In genomic region chr22:42945736-42946135, GRCh38 we compare ENCODE assay signal across 14 cellular contexts.
DNase-seq lines count a peak whose midpoint lies in the region; ATAC-seq and TF ChIP-seq lines count a peak whose summit lies in the region.
"Had no signal": no experiment of that assay in that cellular context is flagged by ENCODE, and none has a peak within 500 bp of the region (broad histone marks: within the 10 kb centered on the region; RNA-seq: fewer than 3 reads in every experiment).

No MANE protein-coding gene starts in this region.

- no peak overlapping the region for H2AFZ ChIP-seq in mammary epithelial cell (ENCODE audit: low read depth, low read length)

- no peak for DNase-seq in HFFc6
- DNase-seq in mammary epithelial cell, result peak; percentile 39
- DNase-seq in mesothelial cell of epicardium (ENCODE audit: low spot score in 2 of 2, unreplicated experiment in 2 of 2), result no peak
- no peak for DNase-seq in BE2C
- no peak for DNase-seq in ACHN
- no peak for DNase-seq in activated CD4-positive, alpha-beta T cell treated with anti-CD3 and anti-CD28 coated beads for 36 hours
- DNase-seq: activated naive CD4-positive, alpha-beta T cell; AML-193; naive thymus-derived CD8-positive, alpha-beta T cell; NCI-H1930; stimulated activated CD4-positive, alpha-beta T cell treated with anti-CD3 and anti-CD28 coated beads, Interleukin-2, amount 100 ng/mL, for 48 hours; substantia nigra had no signal

- no peak overlapping the region for H3K4me2 ChIP-seq in mammary epithelial cell (ENCODE audit: insufficient read depth, low read depth, low read length)

- no peaks in the 10 kb centered on the region for H4K20me1 ChIP-seq in mammary epithelial cell (ENCODE audit: insufficient read depth, low read length)

- in situ Hi-C loops in mammary epithelial cell (cut with MboI; ENCODE audit: low sequenced_read_pairs in 2 of 2), result no loop called here
- in situ Hi-C loops in ACHN (cut with HindIII; ENCODE audit: low pct_ligation_motif_present, low pct_unique_long_range_greater_than_20kb, low sequenced_read_pairs), result no loop called here

- POLR2A ChIA-PET in activated CD4-positive, alpha-beta T cell treated with anti-CD3 and anti-CD28 coated beads for 36 hours (lab: Charles Lee), result no interaction called here

- no peak overlapping the region for H3K4me3 ChIP-seq in mammary epithelial cell (replicated peaks in 1 of 3; ENCODE audit: insufficient read depth in 1 of 3, low read depth in 2 of 3, low read length in 3 of 3)
- H3K4me3 ChIP-seq in BE2C (ENCODE audit: low read depth, low read length), result no peak overlapping the region

- H3K27me3 ChIP-seq in mammary epithelial cell (ENCODE audit: insufficient read depth, low read length), result no peaks in the 10 kb centered on the region
- H3K27me3 ChIP-seq in BE2C, result no peaks in the 10 kb centered on the region

- H3K9me3 Mint-ChIP-seq in HFFc6, result no peaks in the 10 kb centered on the region
- H3K9me3 Mint-ChIP-seq in mesothelial cell of epicardium, result no peaks in the 10 kb centered on the region
- H3K9me3 Mint-ChIP-seq in activated CD4-positive, alpha-beta T cell treated with anti-CD3 and anti-CD28 coated beads for 36 hours (ENCODE audit: low read depth), result no peaks in the 10 kb centered on the region
- H3K9me3 Mint-ChIP-seq: naive thymus-derived CD8-positive, alpha-beta T cell had no signal

- no TSS peak for BruUV-seq in mammary epithelial cell (replicated peaks; lab: Mats Ljungman, UMichigan)

- TF ChIP-seq CTCF in 22Rv1 (IDR thresholded peaks at IDR 0.05), result no peak
- no peak for TF ChIP-seq CTCF in HFFc6 (IDR thresholded peaks at IDR 0.05)
- no peak for TF ChIP-seq CTCF in mammary epithelial cell (conservative IDR thresholded peaks at IDR 0.05 in 1 of 2, IDR thresholded peaks at IDR 0.05 in 1 of 2; ENCODE audit: extremely low read depth in 1 of 2, insufficient read depth in 1 of 2, low read depth in 1 of 2, low read length in 2 of 2)
- no peak for TF ChIP-seq CTCF in mesothelial cell of epicardium (IDR thresholded peaks at IDR 0.05; ENCODE audit: unreplicated experiment)
- TF ChIP-seq CTCF in BE2C (IDR thresholded peaks at IDR 0.05; ENCODE audit: low read depth, low read length), result no peak

- H3K36me3 ChIP-seq in mammary epithelial cell (ENCODE audit: insufficient read depth, low read length) (no peaks in the 10 kb centered on the region), BE2C (peaks cover 4% of the 10 kb centered on the region; the same call in 1 of the 2 replicates)

- H3K4me1 Mint-ChIP-seq in HFFc6 (ENCODE audit: low read depth) (peaks cover 73% of the 10 kb centered on the region), mesothelial cell of epicardium (peaks cover 51% of the 10 kb centered on the region)
- H3K4me1 Mint-ChIP-seq in activated CD4-positive, alpha-beta T cell treated with anti-CD3 and anti-CD28 coated beads for 36 hours, result peaks cover 47% of the 10 kb centered on the region

- H3K4me1 ChIP-seq in mammary epithelial cell (ENCODE audit: insufficient read depth, low read length) (peaks cover 44% of the 10 kb centered on the region), BE2C (peaks cover 6% of the 10 kb centered on the region)

- no peaks in the 10 kb centered on the region for H3K9me3 ChIP-seq in mammary epithelial cell (replicated peaks; ENCODE audit: insufficient read depth, low read length)
- peaks cover 3% of the 10 kb centered on the region; the same call in 1 of the 2 replicates for H3K9me3 ChIP-seq in BE2C

- peak overlapping the region; percentile 57 for H3K27ac Mint-ChIP-seq in HFFc6
- peak overlapping the region; percentile 81 for H3K27ac Mint-ChIP-seq in mesothelial cell of epicardium
- H3K27ac Mint-ChIP-seq in activated CD4-positive, alpha-beta T cell treated with anti-CD3 and anti-CD28 coated beads for 36 hours, result no peak overlapping the region

- no peak overlapping the region for H3K9ac ChIP-seq in mammary epithelial cell (ENCODE audit: insufficient read depth, low read length)

- peaks cover 82% of the 10 kb centered on the region for H3K79me2 ChIP-seq in mammary epithelial cell (ENCODE audit: insufficient read depth, low read length)

- no peak for ATAC-seq in activated CD4-positive, alpha-beta T cell treated with anti-CD3 and anti-CD28 coated beads for 36 hours
- no peak for ATAC-seq in HG02623 (IDR thresholded peaks at IDR 0.05; ENCODE audit: unreplicated experiment)
- ATAC-seq: naive thymus-derived CD8-positive, alpha-beta T cell had no signal

- H3K27me3 Mint-ChIP-seq in HFFc6 (ENCODE audit: insufficient read depth) (no peaks in the 10 kb centered on the region; the same call in none of the 2 replicates), mesothelial cell of epicardium (ENCODE audit: low read depth) (no peaks in the 10 kb centered on the region)
- H3K27me3 Mint-ChIP-seq in activated CD4-positive, alpha-beta T cell treated with anti-CD3 and anti-CD28 coated beads for 36 hours, result no peaks in the 10 kb centered on the region
- H3K27me3 Mint-ChIP-seq: naive thymus-derived CD8-positive, alpha-beta T cell had no signal

- WGBS in mammary epithelial cell (ENCODE audit: low coverage, missing lambda C conversion rate), result 25% methylated on average over 5 of the region's 5 CpGs

- CTCF ChIA-PET in mammary epithelial cell (lab: Charles Lee; ENCODE audit: low non-redundant PET), result no interaction called here
- CTCF ChIA-PET in activated CD4-positive, alpha-beta T cell treated with anti-CD3 and anti-CD28 coated beads for 36 hours (lab: Charles Lee), result no interaction called here

- no peak overlapping the region for H3K4me3 Mint-ChIP-seq in HFFc6
- no peak overlapping the region for H3K4me3 Mint-ChIP-seq in mesothelial cell of epicardium
- no peak overlapping the region for H3K4me3 Mint-ChIP-seq in activated CD4-positive, alpha-beta T cell treated with anti-CD3 and anti-CD28 coated beads for 36 hours
- H3K4me3 Mint-ChIP-seq: naive thymus-derived CD8-positive, alpha-beta T cell had no signal

- H3K36me3 Mint-ChIP-seq in HFFc6 (ENCODE audit: low read depth) (peaks cover 17% of the 10 kb centered on the region), mesothelial cell of epicardium (no peaks in the 10 kb centered on the region)
- H3K36me3 Mint-ChIP-seq in activated CD4-positive, alpha-beta T cell treated with anti-CD3 and anti-CD28 coated beads for 36 hours (ENCODE audit: low read depth), result peaks cover 4% of the 10 kb centered on the region

- dilution Hi-C loops in mammary epithelial cell (cut with HindIII; ENCODE audit: low sequenced_read_pairs), result no loop called here

- intact Hi-C loops in mammary epithelial cell (cut with micrococcal nuclease), result no loop called here
- intact Hi-C loops in activated CD4-positive, alpha-beta T cell treated with anti-CD3 and anti-CD28 coated beads for 36 hours (cut with DNase I, micrococcal nuclease), result no loop called here

- H3K27ac ChIP-seq in 22Rv1 (peak overlapping the region; percentile 42), mammary epithelial cell (ENCODE audit: insufficient read depth, low read depth, low read length) (peak overlapping the region; percentile 11)
